In the genomic region with DNA sequence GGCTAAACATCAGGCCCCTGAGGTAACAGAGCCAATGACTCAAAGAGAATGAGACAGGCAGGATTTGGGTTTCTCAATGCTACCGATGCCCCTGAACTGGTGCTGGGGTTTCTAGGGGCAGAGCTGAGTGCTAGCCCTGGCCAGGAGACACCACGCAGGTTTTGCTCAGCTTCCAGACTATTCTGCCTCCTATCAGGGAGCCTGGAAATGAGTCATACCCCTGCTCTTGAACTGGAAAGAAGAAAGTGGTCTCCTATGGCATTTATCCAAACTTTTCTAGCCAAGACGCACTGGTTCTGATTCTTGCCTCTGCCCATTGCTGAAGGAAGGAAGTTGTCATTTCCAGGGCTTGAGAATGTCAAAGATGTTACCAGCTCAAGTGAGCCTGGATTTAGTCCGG, we compare ENCODE assay signal across 33 cellular contexts.
"Had no signal": no experiment of that assay in that cellular context is flagged by ENCODE, and none has a peak within 500 bp of the region (broad histone marks: within the 10 kb centered on the region; RNA-seq: fewer than 3 reads in every experiment).

No MANE protein-coding gene starts in this region.

- H3K27me3 ChIP-seq: adrenal gland, ascending aorta, body of pancreas, brain microvascular endothelial cell, breast epithelium, cardiac muscle cell had no signal

- DNase-seq: activated effector memory CD4-positive, alpha-beta T cell treated with anti-CD3 and anti-CD28 coated beads, Interleukin-2, amount 50 U/mL, for 16 hours; activated effector memory CD4-positive, alpha-beta T cell treated with Interleukin-2 at 50 U/mL for 16 hours; activated gamma-delta T cell; activated gamma-delta T cell treated with Interleukin-2 at 50 U/mL for 16 hours; activated naive CD4-positive, alpha-beta T cell; activated naive CD4-positive, alpha-beta T cell treated with anti-CD3 and anti-CD28 coated beads for 36 hours; activated naive CD4-positive, alpha-beta T cell treated with anti-CD3 and anti-CD28 coated beads, Interleukin-2, amount 10 ng/mL, durations not matched to agents 7 days and 5 days; activated naive CD4-positive, alpha-beta T cell treated with anti-CD3 and anti-CD28 coated beads, Interleukin-2, amount 50 U/mL, for 16 hours; activated naive CD4-positive, alpha-beta T cell treated with Interleukin-2 at 50 U/mL for 16 hours; activated naive CD8-positive, alpha-beta T cell treated with anti-CD3 and anti-CD28 coated beads for 36 hours; activated naive CD8-positive, alpha-beta T cell treated with anti-CD3 and anti-CD28 coated beads, Interleukin-2, amount 10 ng/mL, durations not matched to agents 7 days and 5 days; activated naive CD8-positive, alpha-beta T cell treated with anti-CD3 and anti-CD28 coated beads, Interleukin-2, amount 50 U/mL, for 24 hours; activated T-cell treated with anti-CD3 and anti-CD28 coated beads, Interleukin-2, amount 50 U/mL, for 1 hour; activated T-cell treated with anti-CD3 and anti-CD28 coated beads, Interleukin-2, amount 50 U/mL, for 24 hours; activated T-cell treated with anti-CD3 and anti-CD28 coated beads, Interleukin-2, amount 50 U/mL, for 4 hours; activated T-cell treated with anti-CD3 and anti-CD28 coated beads, Interleukin-2, amount 50 U/mL, for 48 hours; activated T-cell treated with anti-CD3 and anti-CD28 coated beads, Interleukin-2, amount 50 U/mL, for 72 hours; adrenal gland; amniotic stem cell; amygdala; anterior cingulate cortex; aorta; body of pancreas; brain microvascular endothelial cell; central memory CD4-positive, alpha-beta T cell; cerebellar nuclear complex had no signal

- H3K36me3 ChIP-seq: adrenal gland, ascending aorta, brain microvascular endothelial cell, breast epithelium, cardiac muscle cell had no signal

- H3K4me1 ChIP-seq: adrenal gland, ascending aorta, body of pancreas, breast epithelium had no signal

- FAIRE-seq: astrocyte, bronchial epithelial cell had no signal

- ATAC-seq: activated naive CD4-positive, alpha-beta T cell treated with anti-CD3 and anti-CD28 coated beads, Interleukin-2, amount 50 U/mL, for 72 hours; activated naive CD8-positive, alpha-beta T cell treated with anti-CD3 and anti-CD28 coated beads, Interleukin-2, amount 50 U/mL, for 24 hours; activated T-cell treated with anti-CD3 and anti-CD28 coated beads, Interleukin-2, amount 50 U/mL, for 4 hours; activated T-cell treated with anti-CD3 and anti-CD28 coated beads, Interleukin-2, amount 50 U/mL, for 72 hours; activated T-helper 17 cell treated with anti-CD3 and anti-CD28 coated beads, Interleukin-2, amount 50 U/mL, for 72 hours; body of pancreas had no signal

- H3K27ac ChIP-seq: adrenal gland, ascending aorta, body of pancreas, brain microvascular endothelial cell, breast epithelium, cardiac muscle cell had no signal

- H3K4me3 ChIP-seq: adrenal gland, ascending aorta, body of pancreas, breast epithelium, cardiac muscle cell had no signal

- H3K9me3 ChIP-seq: adrenal gland, ascending aorta, body of pancreas, breast epithelium had no signal
